9 cellular contexts compared by ENCODE assay signal in the genomic region with DNA sequence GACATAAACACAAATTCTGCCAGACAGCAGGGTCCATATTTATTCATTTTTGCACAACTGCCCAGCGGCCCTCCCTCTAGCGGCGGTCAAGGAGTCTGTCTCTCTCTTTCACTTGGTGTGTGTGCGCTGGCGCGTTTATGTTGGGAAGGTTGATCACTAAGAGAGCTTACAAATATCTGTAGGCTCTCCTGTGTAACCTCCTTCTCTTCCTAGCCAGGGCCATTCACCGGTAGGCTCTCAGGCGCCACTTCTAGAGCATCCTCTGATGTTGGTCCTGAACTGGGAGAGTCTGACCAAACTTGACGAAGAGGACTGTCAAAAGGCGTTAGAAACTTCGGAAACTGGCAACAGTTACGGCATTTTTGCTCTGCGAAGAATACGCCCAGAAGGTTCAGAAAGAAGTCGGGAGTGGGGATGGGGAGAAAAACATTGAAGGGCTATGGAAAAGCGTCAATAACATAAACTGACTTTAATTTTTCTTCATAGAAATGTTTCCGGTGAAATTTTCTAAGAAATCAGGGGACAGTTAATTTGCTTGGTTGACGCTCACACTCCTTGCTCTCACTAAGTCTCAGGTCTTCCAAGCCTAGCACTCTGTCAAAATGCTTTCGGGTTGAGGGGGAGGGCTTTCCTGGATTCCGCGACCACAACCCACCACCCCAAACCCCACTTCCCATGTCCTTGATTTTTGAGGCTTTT.
A peak's percentile ranks its signal among the peaks of the same experiment; 100 is the strongest.
DNase-seq lines count a peak whose midpoint lies in the region; ATAC-seq and TF ChIP-seq lines count a peak whose summit lies in the region.
"Had no signal": no experiment of that assay in that cellular context is flagged by ENCODE, and none has a peak within 500 bp of the region (broad histone marks: within the 10 kb centered on the region; RNA-seq: fewer than 3 reads in every experiment).

No MANE protein-coding gene starts in this region.

- ATAC-seq in left cardiac atrium, result peak in 1 of 2 donors; percentile 45
- ATAC-seq in sciatic nerve, result peak; percentile 41
- no peak for ATAC-seq in HG03159 (IDR thresholded peaks at IDR 0.05; ENCODE audit: unreplicated experiment)
- no peak for ATAC-seq in HG02571 (IDR thresholded peaks at IDR 0.05; ENCODE audit: unreplicated experiment)

- no peaks in the 10 kb centered on the region for H3F3A ChIP-seq in PC-9 (ENCODE audit: insufficient read depth, low read depth)

- no peak overlapping the region for H3K27ac ChIP-seq in PC-9
- H3K27ac ChIP-seq: SK-N-MC had no signal

- H3K27me3 ChIP-seq in PC-9 (ENCODE audit: insufficient read depth, low read depth), result no peaks in the 10 kb centered on the region

- H4K20me1 ChIP-seq in PC-9 (ENCODE audit: insufficient read depth), result no peaks in the 10 kb centered on the region

- H3K9me2 ChIP-seq in PC-9 (ENCODE audit: insufficient read depth), result no peaks in the 10 kb centered on the region

- CTCF ChIA-PET in PC-9 (lab: Charles Lee), result no interaction called here

- BruUV-seq in PC-9 (replicated peaks; lab: Mats Ljungman, UMichigan), result no TSS peak

- H3K36me3 ChIP-seq in PC-9 (ENCODE audit: low read depth), result no peaks in the 10 kb centered on the region

- H3K79me2 ChIP-seq in PC-9 (ENCODE audit: low read depth), result no peaks in the 10 kb centered on the region

- peak; percentile 12 to 29 for DNase-seq in NCI-H2081 (lab: John Stamatoyannopoulos, UW)
- no peak for DNase-seq in NCI-H2081 treated with DMSO at 0.1 percent for 48 hours (lab: John Stamatoyannopoulos, UW)
- peak; percentile 5 for DNase-seq in T1000 (lab: John Stamatoyannopoulos, UW)
- peak; percentile 72 for DNase-seq in left cardiac atrium
- DNase-seq in sciatic nerve (ENCODE audit: low spot score), result no peak
- DNase-seq in PC-9, result no peak

- H3K4me3 ChIP-seq in PC-9, result no peak overlapping the region

- no peak overlapping the region for H3K4me2 ChIP-seq in PC-9

- H3K4me1 ChIP-seq in PC-9 (replicated peaks; ENCODE audit: insufficient read depth), result no peaks in the 10 kb centered on the region; the same call in 1 of the 2 replicates

- intact Hi-C loops in left cardiac atrium (cut with DNase I), result no loop called here
- intact Hi-C loops in sciatic nerve (cut with DNase I), result no loop called here
- intact Hi-C loops in PC-9 (cut with micrococcal nuclease; ENCODE audit: unreplicated experiment), result loop anchor here (10.0 kb wide), 1 partner anchor 365 kb away; no protein-coding TSS in a partner anchor

- H2AFZ ChIP-seq in PC-9, result no peak overlapping the region

- POLR2A ChIA-PET in PC-9 (lab: Charles Lee; ENCODE audit: unreplicated experiment), result no interaction called here

- TF ChIP-seq CTCF in PC-9 (conservative IDR thresholded peaks at IDR 0.05), result no peak

- no peaks in the 10 kb centered on the region for H3K9me3 ChIP-seq in PC-9 (ENCODE audit: insufficient read depth, low read depth)

Comparison
In these comparisons a context has a peak if more than half of its experiments do, and no peak if none do; other contexts are left out.
1. DNase-seq: peak in NCI-H2081 (2 of 2), T1000 (single experiment) and left cardiac atrium (single experiment); none in NCI-H2081 treated with DMSO at 0.1 percent for 48 hours (single experiment), sciatic nerve (single experiment) and PC-9 (0 of 2).